8 cellular contexts compared by ENCODE assay signal in genomic region chr12:117968826-117969659, GRCh38. TPM values are rescaled to one million over a fixed set of nuclear protein-coding genes. Genes with fewer than 3 reads are reported as not detected.
DNase-seq lines count a peak whose midpoint lies in the region; ATAC-seq and TF ChIP-seq lines count a peak whose summit lies in the region.

KSR2 (minus strand) TSS chr12:117968990; CDS start chr12:117968255, 735 bp downstream.

- no peak for TF ChIP-seq CTCF in neural crest cell (conservative IDR thresholded peaks at IDR 0.05)
- TF ChIP-seq CTCF in thyroid gland (IDR thresholded peaks at IDR 0.05) = no peak

- peak; percentile 94 for DNase-seq in NCI-H2196 (lab: John Stamatoyannopoulos, UW; ENCODE audit: unreplicated experiment)
- peak; percentile 79 for DNase-seq in activated CD8-positive, alpha-beta memory T cell treated with anti-CD3 and anti-CD28 coated beads for 24 hours
- peak; percentile 34 for DNase-seq in epithelial cell of prostate (ENCODE audit: low read depth, low spot score)
- peak; percentile 61 for DNase-seq in neural crest cell (ENCODE audit: low read depth, low spot score)
- peak; percentile 91 to 93 for DNase-seq in thyroid gland
- no peak for DNase-seq in NOMO-1 treated with DMSO at 0.1 percent for 48 hours (lab: John Stamatoyannopoulos, UW; ENCODE audit: unreplicated experiment)

- H3K27me3 ChIP-seq in thyroid gland = no peaks in the 10 kb centered on the region

- H3K9me3 ChIP-seq in thyroid gland = no peaks in the 10 kb centered on the region

- H3K4me1 ChIP-seq in thyroid gland = no peaks in the 10 kb centered on the region

- WGBS in thyroid gland, 2 donors = 0 to 3% methylated on average over 18 to 41 of the region's 86 CpGs

- peak; percentile 84 for ATAC-seq in GM18498 (IDR thresholded peaks at IDR 0.05; ENCODE audit: unreplicated experiment)
- peak; percentile 76 for ATAC-seq in HG02981 (IDR thresholded peaks at IDR 0.05; ENCODE audit: unreplicated experiment)

- H3K27ac Mint-ChIP-seq in neural crest cell (ENCODE audit: unreplicated experiment) = peak within 1 kb of the TSS; percentile 50

- peaks cover 9% of the 10 kb centered on the region for H3K36me3 Mint-ChIP-seq in neural crest cell (ENCODE audit: low read depth)

- H3K27me3 Mint-ChIP-seq in neural crest cell (ENCODE audit: low read depth) = peaks cover 92% of the 10 kb centered on the region

- H3K4me3 ChIP-seq in thyroid gland (replicated peaks in 1 of 3) = peak within 1 kb of the TSS in 2 of 3 donors; percentile 55

- peaks cover 13% of the 10 kb centered on the region for H3K9me3 Mint-ChIP-seq in neural crest cell

- peaks cover 13% of the 10 kb centered on the region for H3K4me1 Mint-ChIP-seq in neural crest cell

- TF ChIP-seq POLR2A in thyroid gland (IDR thresholded peaks at IDR 0.05) = peak in 1 of 2 donors; percentile 66

- H3K36me3 ChIP-seq in thyroid gland = no peaks in the 10 kb centered on the region

- H3K27ac ChIP-seq in epithelial cell of prostate (peak within 1 kb of the TSS; percentile 15), thyroid gland (peak within 1 kb of the TSS; percentile 62 to 82 (median 62))

- intact Hi-C loops in thyroid gland (cut with DNase I) = no loop called here

- H3K4me3 Mint-ChIP-seq in neural crest cell = peak within 1 kb of the TSS; percentile 88

RNA-seq across cellular contexts. Expression of gene KSR2, which starts in this region (rescaled TPM):
- total RNA-seq in neural crest cell (0.14 and 0.33 TPM in 2 replicates), thyroid gland (10 to 100 TPM in 1 of 4 donors, 1 to 10 TPM in 3; 1.2 to 11.0 (median 2.2) TPM)

Comparison
In these comparisons a context has a peak if more than half of its experiments do, and no peak if none do; other contexts are left out.
1. Peak in DNase-seq in neural crest cell; RNA of the gene not detected or under 1 TPM.